ENCODE assay signal across 26 cellular contexts in genomic region chr5:35660451-35660850, GRCh38.
"Had no signal": no experiment of that assay in that cellular context is flagged by ENCODE, and none has a peak within 500 bp of the region (broad histone marks: within the 10 kb centered on the region; RNA-seq: fewer than 3 reads in every experiment).

No MANE protein-coding gene starts in this region.

- H3K27me3 ChIP-seq: left lung, pancreas, spleen, suprapubic skin, tibial artery, upper lobe of right lung had no signal

- H3K4me1 ChIP-seq: left lung, lower lobe of right lung, prostate gland, suprapubic skin, tibial artery, upper lobe of right lung had no signal

- H3K27ac ChIP-seq: left lung, lower lobe of right lung, pancreas, prostate gland, spleen, suprapubic skin, thoracic aorta, tibial artery, upper lobe of right lung had no signal

- H3K4me3 ChIP-seq: left lung, lower lobe of right lung, mucosa of descending colon, pancreas, prostate gland, spleen, suprapubic skin, thoracic aorta, tibial artery, upper lobe of right lung had no signal

- H3K9me3 ChIP-seq: left lung, lower lobe of right lung, mucosa of descending colon, pancreas, prostate gland, spleen, suprapubic skin, thoracic aorta, tibial artery, upper lobe of right lung had no signal

- ATAC-seq: left colon; left lung; lower lobe of right lung; mucosa of descending colon; naive thymus-derived CD4-positive, alpha-beta T cell; natural killer cell treated with Interleukin-12 subunit alpha and Interleukin-12 subunit beta and Interleukin-15 and Interleukin-18, amount 100 ng/mL, for 72 hours; right cardiac atrium; sciatic nerve; stimulated activated effector memory CD8-positive, alpha-beta T cell treated with anti-CD3 and anti-CD28 coated beads, Interleukin-12 subunit alpha, Interleukin-12 subunit beta, amount 100 ng/mL, for 72 hours; upper lobe of right lung had no signal

- H3K36me3 ChIP-seq: left lung, lower lobe of right lung, pancreas, prostate gland, spleen, suprapubic skin, thoracic aorta, upper lobe of right lung had no signal

- DNase-seq: hypothalamus; immature natural killer cell; kidney; left colon; left lung; lower lobe of right lung; mammary epithelial cell; mesendoderm; mucosa of descending colon; naive thymus-derived CD4-positive, alpha-beta T cell; pancreas; posterior cingulate gyrus; retina; right cardiac atrium; small intestine; spleen; stimulated activated CD4-positive, alpha-beta T cell treated with anti-CD3 and anti-CD28 coated beads, Interleukin-4, amount 100 ng/mL, for 24 hours; stimulated activated naive CD4-positive, alpha-beta T cell; tibial artery; upper lobe of right lung had no signal
